Comparison of ENCODE assay signal across 1 cellular context in genomic region chr7:100065452-100066186, GRCh38.
A peak's percentile ranks its signal among the peaks of the same experiment; 100 is the strongest.
TF ChIP-seq lines count a peak whose summit lies in the region.

No MANE protein-coding gene starts in this region.

TF ChIP-seq in SK-N-SH, 30 proteins besides CTCF, POLR2A, EP300 and RAD21 (continued from another document):
- TF ChIP-seq REST (IDR thresholded peaks at IDR 0.05; ENCODE audit: low read depth, low read length) = 0 out of 2 replicates have a peak, but pooled peaks have one; percentile 7
- no peak for TF ChIP-seq GABPA (IDR thresholded peaks at IDR 0.05; ENCODE audit: low read depth)
- TF ChIP-seq RCOR1 (IDR thresholded peaks at IDR 0.05; ENCODE audit: low read length) = peak; percentile 88; the same call in 1 of the 2 replicates
- 0 out of 2 replicates have a peak, but pooled peaks have one; percentile 11 for TF ChIP-seq SIN3A (IDR thresholded peaks at IDR 0.05; ENCODE audit: borderline replicate concordance, low read depth, low read length)
- TF ChIP-seq GATA2 (CRISPR knock-in tag; IDR thresholded peaks at IDR 0.05) = peak; percentile 79
- TF ChIP-seq NFIC (IDR thresholded peaks at IDR 0.05; ENCODE audit: borderline replicate concordance) = peak; percentile 77; the same call in 1 of the 2 replicates
- TF ChIP-seq FOXJ3 (CRISPR knock-in tag; IDR thresholded peaks at IDR 0.05) = no peak
- TF ChIP-seq CHD2 (IDR thresholded peaks at IDR 0.05; ENCODE audit: low read length, partially characterized antibody) = peak; percentile 64
- peak; percentile 75 for TF ChIP-seq POLR2AphosphoS5 (IDR thresholded peaks at IDR 0.05; ENCODE audit: low read depth, low read length)
- TF ChIP-seq FOSL2 (IDR thresholded peaks at IDR 0.05; ENCODE audit: borderline replicate concordance, low read depth) = no peak
- TF ChIP-seq PBX3 (IDR thresholded peaks at IDR 0.05) = peak; percentile 69
- 0 out of 2 replicates have a peak, but pooled peaks have one; percentile 12 for TF ChIP-seq TEAD4 (IDR thresholded peaks at IDR 0.05; ENCODE audit: borderline replicate concordance, insufficient read depth)
- no peak for TF ChIP-seq IRF3 (IDR thresholded peaks at IDR 0.05; ENCODE audit: low read depth, low read length)
- TF ChIP-seq TCF12 (IDR thresholded peaks at IDR 0.05) = peak; percentile 95
- no peak for TF ChIP-seq TAF1 (IDR thresholded peaks at IDR 0.05; ENCODE audit: borderline replicate concordance, low read depth, low read length)
